24 cellular contexts compared by ENCODE assay signal in genomic region chr1:7293702-7294630, GRCh38.
DNase-seq lines count a peak whose midpoint lies in the region; ATAC-seq, FAIRE-seq and TF ChIP-seq lines count a peak whose summit lies in the region.
"Had no signal": no experiment of that assay in that cellular context is flagged by ENCODE, and none has a peak within 500 bp of the region (broad histone marks: within the 10 kb centered on the region; RNA-seq: fewer than 3 reads in every experiment).

No MANE protein-coding gene starts in this region.

- H4K20me1 ChIP-seq in GM23338 (replicated peaks; ENCODE audit: insufficient read depth): no peaks in the 10 kb centered on the region

- H3K27me3 Mint-ChIP-seq in GM23338 (ENCODE audit: insufficient read depth, low read depth, poor library complexity) (peaks cover 7% of the 10 kb centered on the region), nephron (ENCODE audit: low read depth) (peaks cover 21% of the 10 kb centered on the region)

- H3K9me3 Mint-ChIP-seq in GM23338 (peaks cover 7% of the 10 kb centered on the region; the same call in 2 of the 3 replicates), nephron (peaks cover 23% of the 10 kb centered on the region)
- H3K9me3 Mint-ChIP-seq: activated T-cell treated with anti-CD3 and anti-CD28 coated beads, Interleukin-2, amount 50 U/mL, for 4 hours; central memory CD8-positive, alpha-beta T cell had no signal

- 0 out of 4 replicates have a peak, but pooled peaks of 1 of the 2 experiments have one; percentile 4 for TF ChIP-seq CTCF in GM23338 (conservative IDR thresholded peaks at IDR 0.05; ENCODE audit: low read depth in 2 of 2)
- no peak for TF ChIP-seq CTCF in nephron (IDR thresholded peaks at IDR 0.05; ENCODE audit: unreplicated experiment in 3 of 3)

- H3K27me3 ChIP-seq in GM23338 (ENCODE audit: insufficient read depth): no peaks in the 10 kb centered on the region
- H3K27me3 ChIP-seq: right atrium auricular region had no signal

- DNase-seq in GM23338 (ENCODE audit: low spot score) (no peak), NCI-H345 treated with DMSO at 0.1 percent for 48 hours (lab: John Stamatoyannopoulos, UW; ENCODE audit: unreplicated experiment) (peak; percentile 31), cerebellar cortex (ENCODE audit: low spot score) (peak; percentile 77), OCI-M2 (lab: John Stamatoyannopoulos, UW; ENCODE audit: unreplicated experiment) (no peak), RCC 7860 (ENCODE audit: low spot score) (no peak)
- DNase-seq: activated CD4-positive, alpha-beta T cell treated with anti-CD3 and anti-CD28 coated beads for 36 hours; activated gamma-delta T cell treated with Interleukin-2 at 50 U/mL for 16 hours; activated T-cell treated with anti-CD3 and anti-CD28 coated beads, Interleukin-2, amount 50 U/mL, for 4 hours; glutamatergic neuron; HFFc6; lower lobe of right lung; NCI-H1417 treated with DMSO at 0.1 percent for 48 hours; NCI-H2107; NCI-H69; stimulated activated CD4-positive, alpha-beta T cell treated with anti-CD3 and anti-CD28 coated beads, Interleukin-4, amount 100 ng/mL, for 1 hour; T-helper 17 cell had no signal

- H3K36me3 ChIP-seq in GM23338 (ENCODE audit: insufficient read depth): no peaks in the 10 kb centered on the region
- H3K36me3 ChIP-seq: lower lobe of right lung, right atrium auricular region had no signal

- no peak overlapping the region for H3K27ac ChIP-seq in GM23338 (ENCODE audit: low read depth)
- H3K27ac ChIP-seq: HL-60, lower lobe of right lung, parathyroid adenoma, right atrium auricular region had no signal

- ATAC-seq in GM23338 (peak; percentile 13; the same call in 2 of the 3 replicates), GM19455 (IDR thresholded peaks at IDR 0.05; ENCODE audit: unreplicated experiment) (no peak), GM19351 (IDR thresholded peaks at IDR 0.05; ENCODE audit: unreplicated experiment) (no peak)
- ATAC-seq: activated CD4-positive, alpha-beta T cell treated with anti-CD3 and anti-CD28 coated beads for 36 hours; activated T-cell treated with anti-CD3 and anti-CD28 coated beads, Interleukin-2, amount 50 U/mL, for 4 hours; lower lobe of right lung; SK-N-SH treated with all-trans-retinoic acid at 6 μM for 48 hours; T-helper 17 cell had no signal

- H3K9me2 ChIP-seq in GM23338 (ENCODE audit: insufficient read depth): peaks cover 14% of the 10 kb centered on the region; the same call in 1 of the 2 replicates

- H3K4me1 Mint-ChIP-seq in GM23338 (peaks cover 58% of the 10 kb centered on the region), nephron (peaks cover 65% of the 10 kb centered on the region)
- H3K4me1 Mint-ChIP-seq: activated CD4-positive, alpha-beta T cell treated with anti-CD3 and anti-CD28 coated beads for 36 hours; central memory CD8-positive, alpha-beta T cell; T-helper 17 cell had no signal

- no peak overlapping the region for H3K4me3 ChIP-seq in GM23338
- H3K4me3 ChIP-seq: lower lobe of right lung, right atrium auricular region had no signal

- peaks cover 24% of the 10 kb centered on the region for H3K4me1 ChIP-seq in GM23338 (ENCODE audit: insufficient read depth)
- H3K4me1 ChIP-seq: lower lobe of right lung, parathyroid adenoma had no signal

- H2AFZ ChIP-seq in GM23338: no peak overlapping the region
- H2AFZ ChIP-seq: parathyroid adenoma had no signal

- H3K4me3 Mint-ChIP-seq in GM23338 (no peak overlapping the region), nephron (peak overlapping the region in 1 of 3 experiments; percentile 32)
- H3K4me3 Mint-ChIP-seq: activated CD4-positive, alpha-beta T cell treated with anti-CD3 and anti-CD28 coated beads for 36 hours; activated T-cell treated with anti-CD3 and anti-CD28 coated beads, Interleukin-2, amount 50 U/mL, for 4 hours; central memory CD8-positive, alpha-beta T cell; HFFc6; T-helper 17 cell had no signal

- no peaks in the 10 kb centered on the region for H3K79me2 ChIP-seq in GM23338 (replicated peaks; ENCODE audit: insufficient read depth)
- H3K79me2 ChIP-seq: parathyroid adenoma had no signal

- peak overlapping the region; percentile 68; the same call in 1 of the 2 replicates for H3K27ac Mint-ChIP-seq in GM23338
- H3K27ac Mint-ChIP-seq in nephron: peak overlapping the region in 2 of 3 experiments; percentile 13 to 63
- H3K27ac Mint-ChIP-seq: activated CD4-positive, alpha-beta T cell treated with anti-CD3 and anti-CD28 coated beads for 36 hours; HFFc6; T-helper 17 cell had no signal

- FAIRE-seq in RCC 7860 (lab: Jason Lieb, UNC): no peak

- no peak overlapping the region; the same call in 1 of the 2 replicates for H3K4me2 ChIP-seq in GM23338

- H3K36me3 Mint-ChIP-seq in GM23338 (ENCODE audit: low read depth) (peaks cover 5% of the 10 kb centered on the region; the same call in 2 of the 3 replicates), nephron (ENCODE audit: low read depth) (no peaks in the 10 kb centered on the region)

- no peaks in the 10 kb centered on the region; the same call in 1 of the 2 replicates for H3F3A ChIP-seq in GM23338 (replicated peaks; ENCODE audit: low read depth)

TF ChIP-seq in GM23338, 12 proteins besides CTCF, POLR2A, EP300 and RAD21 (continues in another document):
- no peak for TF ChIP-seq REST (IDR thresholded peaks at IDR 0.05; ENCODE audit: unreplicated experiment)
- no peak for TF ChIP-seq STAT1 (IDR thresholded peaks at IDR 0.05; ENCODE audit: unreplicated experiment)
- no peak for TF ChIP-seq ZNF114 (CRISPR knock-in tag; IDR thresholded peaks at IDR 0.05)

Comparison
In these comparisons a context has a peak if more than half of its experiments do, and no peak if none do; other contexts are left out.
1. DNase-seq: peak in NCI-H345 treated with DMSO at 0.1 percent for 48 hours (single experiment) and cerebellar cortex (single experiment); none in GM23338 (single experiment), OCI-M2 (single experiment) and RCC 7860 (single experiment).